ENCODE assay signal across 16 cellular contexts in the genomic region with DNA sequence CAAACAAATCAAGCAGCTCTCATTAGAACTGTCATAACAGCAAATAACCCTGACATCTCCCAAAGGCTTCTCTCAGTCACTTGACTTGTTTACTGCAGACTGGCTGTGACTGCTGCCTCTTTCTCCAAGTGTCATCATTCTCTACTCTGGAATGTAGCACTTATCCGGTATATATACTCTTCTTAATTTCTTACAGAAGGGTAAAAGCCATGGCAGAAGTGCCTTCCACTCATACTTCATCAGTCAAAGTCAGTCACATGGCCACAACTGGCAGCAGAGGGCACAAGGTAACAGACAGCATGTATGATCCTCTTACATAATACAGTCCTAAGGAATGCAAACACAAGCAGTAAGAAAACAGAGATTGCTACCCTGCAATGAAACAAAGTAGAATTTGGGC. TPM values are rescaled to one million over a fixed set of nuclear protein-coding genes. Genes with fewer than 3 reads are reported as not detected.
DNase-seq lines count a peak whose midpoint lies in the region; ATAC-seq, FAIRE-seq and TF ChIP-seq lines count a peak whose summit lies in the region.
"Had no signal": no experiment of that assay in that cellular context is flagged by ENCODE, and none has a peak within 500 bp of the region (broad histone marks: within the 10 kb centered on the region; RNA-seq: fewer than 3 reads in every experiment).

No MANE protein-coding gene starts in this region.

- H3K4me1 ChIP-seq in RWPE2 (ENCODE audit: insufficient read depth, poor library complexity, severe bottlenecking): peaks cover 4% of the 10 kb centered on the region
- H3K4me1 ChIP-seq in aorta (ENCODE audit: control insufficient read depth in 1 of 2, insufficient read depth in 2 of 2, low read length in 2 of 2): no peaks in the 10 kb centered on the region

- intact Hi-C loops in aorta (cut with DNase I): loop anchor here in 1 of 2 donors (5.0 kb wide), 1 partner anchor 35 kb away; no protein-coding TSS in a partner anchor

- TF ChIP-seq CTCF in RWPE2 (IDR thresholded peaks at IDR 0.05; ENCODE audit: poor library complexity, severe bottlenecking) (no peak), fibroblast of pulmonary artery (IDR thresholded peaks at IDR 0.05; ENCODE audit: low read length, missing control alignments) (no peak), osteocyte (IDR thresholded peaks at IDR 0.05) (no peak)

- no peaks in the 10 kb centered on the region for H3K27me3 Mint-ChIP-seq in osteocyte (ENCODE audit: unreplicated experiment)
- H3K27me3 Mint-ChIP-seq: CD4-positive, alpha-beta memory T cell had no signal

- H3K4me3 ChIP-seq in RWPE2 (ENCODE audit: severe bottlenecking): no peak overlapping the region
- no peak overlapping the region for H3K4me3 ChIP-seq in fibroblast of pulmonary artery (replicated peaks; ENCODE audit: low read depth, low read length)
- H3K4me3 ChIP-seq in aorta (ENCODE audit: low read length in 2 of 2): no peak overlapping the region
- H3K4me3 ChIP-seq: PC-9 had no signal

- no peak overlapping the region for H3K27ac ChIP-seq in RWPE2 (ENCODE audit: poor library complexity, severe bottlenecking)
- H3K27ac ChIP-seq in aorta (ENCODE audit: low read depth in 1 of 2, low read length in 2 of 2): no peak overlapping the region
- H3K27ac ChIP-seq: PC-9 had no signal

- H3K9me3 Mint-ChIP-seq in osteocyte (ENCODE audit: unreplicated experiment): no peaks in the 10 kb centered on the region
- H3K9me3 Mint-ChIP-seq: activated T-helper 1 cell treated with anti-CD3 and anti-CD28 coated beads, Interleukin-12 subunit alpha, Interleukin-12 subunit beta, Interleukin-2, Interleukin-4 antibody, amounts not matched to agents 30 ng/mL and 10 ng/mL and 1 ng/mL, durations not matched to agents 14 hours and 24 hours and 36 hours; CD4-positive, alpha-beta memory T cell; neural crest cell had no signal

- peak; percentile 67 for FAIRE-seq in GM12891 (lab: Jason Lieb, UNC)

- H3K27me3 ChIP-seq in RWPE2 (ENCODE audit: insufficient read depth, poor library complexity, severe bottlenecking) (no peaks in the 10 kb centered on the region), aorta (ENCODE audit: control insufficient read depth in 1 of 2, insufficient read depth in 2 of 2, low read length in 1 of 2) (no peaks in the 10 kb centered on the region)

- H3K36me3 ChIP-seq in RWPE2 (ENCODE audit: low read depth): no peaks in the 10 kb centered on the region
- no peaks in the 10 kb centered on the region for H3K36me3 ChIP-seq in aorta (ENCODE audit: control insufficient read depth in 1 of 2, insufficient read depth in 2 of 2, low read length in 1 of 2)

- no peak for TF ChIP-seq POLR2A in GM12891 (IDR thresholded peaks at IDR 0.05; ENCODE audit: low read depth, low read length)

- H3K9me3 ChIP-seq in RWPE2 (ENCODE audit: severe bottlenecking): no peaks in the 10 kb centered on the region
- no peaks in the 10 kb centered on the region for H3K9me3 ChIP-seq in aorta (ENCODE audit: control insufficient read depth, low read length)

- 71 to 74% methylated on average over 1 of the region's 1 CpG for WGBS in aorta, 2 donors

- H3K4me1 Mint-ChIP-seq in osteocyte (ENCODE audit: unreplicated experiment): peaks cover 41% of the 10 kb centered on the region

- peak; percentile 50; the same call in 2 of the 3 replicates for ATAC-seq in RWPE2 (ENCODE audit: low read depth)
- no peak for ATAC-seq in aorta (ENCODE audit: low FRiP score)

- H3K27ac Mint-ChIP-seq in osteocyte (ENCODE audit: unreplicated experiment): peak overlapping the region; percentile 69
- H3K27ac Mint-ChIP-seq: activated T-helper 1 cell treated with anti-CD3 and anti-CD28 coated beads, Interleukin-12 subunit alpha, Interleukin-12 subunit beta, Interleukin-2, Interleukin-4 antibody, amounts not matched to agents 30 ng/mL and 10 ng/mL and 1 ng/mL, durations not matched to agents 14 hours and 24 hours and 36 hours had no signal

- H3K36me3 Mint-ChIP-seq in osteocyte (ENCODE audit: unreplicated experiment): no peaks in the 10 kb centered on the region
- H3K36me3 Mint-ChIP-seq: CD4-positive, alpha-beta memory T cell had no signal

- DNase-seq in GM12891 (ENCODE audit: insufficient read length, low spot score) (no peak), RWPE2 (ENCODE audit: low spot score) (no peak), fibroblast of pulmonary artery (ENCODE audit: low read depth) (peak; percentile 17), osteocyte (ENCODE audit: extremely low spot score, unreplicated experiment) (no peak), DMS79 treated with DMSO at 0.1 percent for 48 hours (lab: John Stamatoyannopoulos, UW) (no peak), mesenteric fat pad (ENCODE audit: low spot score) (no peak), aorta (no peak)
- DNase-seq: activated CD4-positive, alpha-beta T cell treated with anti-CD3 and anti-CD28 coated beads, Interleukin-2, amount 50 U/mL, for 48 hours; CD4-positive, alpha-beta memory T cell; effector CD4-positive, alpha-beta T cell; H7; kidney glomerular epithelial cell; MV-4-11; PC-9 had no signal

- H3K4me3 Mint-ChIP-seq in osteocyte (ENCODE audit: unreplicated experiment): no peak overlapping the region
- H3K4me3 Mint-ChIP-seq: activated T-helper 1 cell treated with anti-CD3 and anti-CD28 coated beads, Interleukin-12 subunit alpha, Interleukin-12 subunit beta, Interleukin-2, Interleukin-4 antibody, amounts not matched to agents 30 ng/mL and 10 ng/mL and 1 ng/mL, durations not matched to agents 14 hours and 24 hours and 36 hours; CD4-positive, alpha-beta memory T cell; neural crest cell had no signal

TF ChIP-seq in GM12891, 5 proteins besides CTCF, POLR2A, EP300 and RAD21:
- TF ChIP-seq POLR2AphosphoS5 (IDR thresholded peaks at IDR 0.05; ENCODE audit: low read depth, low read length): no peak
- TF ChIP-seq SPI1 (IDR thresholded peaks at IDR 0.05; ENCODE audit: low read depth, low read length): no peak
- TF ChIP-seq TAF1 (IDR thresholded peaks at IDR 0.05; ENCODE audit: low read depth, low read length): no peak
- TF ChIP-seq POU2F2 (IDR thresholded peaks at IDR 0.05; ENCODE audit: low read depth, low read length): no peak
- no peak for TF ChIP-seq PAX5 (IDR thresholded peaks at IDR 0.05; ENCODE audit: insufficient read depth, low read length, severe bottlenecking)

RNA-seq across cellular contexts. Expression of a gene that starts 9.3 kb away (rescaled TPM):
- 7.1 TPM for polyA plus RNA-seq in GM12891 (2012; ENCODE audit: low read depth, missing spikeins)
- total RNA-seq in osteocyte: 8.8 and 10.5 TPM in 2 replicates
- total RNA-seq in mesenteric fat pad: 8.4 TPM
- total RNA-seq in aorta: 10 to 100 TPM; 10.6 to 15.2 TPM
- 1 to 10 TPM; 6.6 to 9.8 TPM for polyA plus RNA-seq in aorta

RNA-seq across cellular contexts. Expression of a gene that starts 27.5 kb away (rescaled TPM):
- not detected for polyA plus RNA-seq in GM12891 (2012; ENCODE audit: low read depth, missing spikeins)
- total RNA-seq in osteocyte (not detected in 2 replicates), mesenteric fat pad (not detected), aorta (not detected)
- polyA plus RNA-seq in aorta: not detected
- total RNA-seq: activated T-helper 1 cell treated with anti-CD3 and anti-CD28 coated beads, Interleukin-12 subunit alpha, Interleukin-12 subunit beta, Interleukin-2, Interleukin-4 antibody, amounts not matched to agents 30 ng/mL and 10 ng/mL and 1 ng/mL, durations not matched to agents 14 hours and 24 hours and 36 hours; CD4-positive, alpha-beta memory T cell; H7; neural crest cell; PC-9 had no signal
- polyA plus RNA-seq: CD4-positive, alpha-beta memory T cell had no signal

RNA-seq across cellular contexts. Expression of a gene that starts 40.6 kb away (rescaled TPM):
- polyA plus RNA-seq in GM12891 (2012; ENCODE audit: low read depth, missing spikeins): not detected
- total RNA-seq in osteocyte (not detected in 2 replicates), mesenteric fat pad (0.96 TPM), aorta (not detected)
- not detected for polyA plus RNA-seq in aorta
- total RNA-seq: activated T-helper 1 cell treated with anti-CD3 and anti-CD28 coated beads, Interleukin-12 subunit alpha, Interleukin-12 subunit beta, Interleukin-2, Interleukin-4 antibody, amounts not matched to agents 30 ng/mL and 10 ng/mL and 1 ng/mL, durations not matched to agents 14 hours and 24 hours and 36 hours; CD4-positive, alpha-beta memory T cell; H7; neural crest cell; PC-9 had no signal
- polyA plus RNA-seq: CD4-positive, alpha-beta memory T cell had no signal

RNA-seq across cellular contexts. Expression of a gene that starts 50.0 kb away (rescaled TPM):
- polyA plus RNA-seq in GM12891 (2012; ENCODE audit: low read depth, missing spikeins): 5.4 TPM
- total RNA-seq in osteocyte: 14.4 and 16.8 TPM in 2 replicates
- total RNA-seq in mesenteric fat pad: 14.6 TPM
- 10 to 100 TPM; 13.2 to 19.5 TPM for total RNA-seq in aorta
- polyA plus RNA-seq in aorta: 1 to 10 TPM; 6.0 to 8.5 TPM
